ENCODE assay signal across 13 cellular contexts in genomic region chr17:63171428-63172205, GRCh38.
DNase-seq lines count a peak whose midpoint lies in the region; ATAC-seq and TF ChIP-seq lines count a peak whose summit lies in the region.
"Had no signal": no experiment of that assay in that cellular context is flagged by ENCODE, and none has a peak within 500 bp of the region (broad histone marks: within the 10 kb centered on the region; RNA-seq: fewer than 3 reads in every experiment).

No MANE protein-coding gene starts in this region.

- H3K4me1 Mint-ChIP-seq in chondrocyte (ENCODE audit: low read depth) (peaks cover 14% of the 10 kb centered on the region), mesothelial cell of epicardium (peaks cover 35% of the 10 kb centered on the region)

- H3K4me3 Mint-ChIP-seq in chondrocyte (ENCODE audit: unreplicated experiment) (peak overlapping the region; percentile 12), mesothelial cell of epicardium (no peak overlapping the region)

- H3K27ac Mint-ChIP-seq in chondrocyte (ENCODE audit: unreplicated experiment), result peak overlapping the region; percentile 86
- H3K27ac Mint-ChIP-seq in mesothelial cell of epicardium, result peak overlapping the region; percentile 91

- H3K9me3 Mint-ChIP-seq in chondrocyte (ENCODE audit: low read depth) (peaks cover 5% of the 10 kb centered on the region), mesothelial cell of epicardium (peaks cover 7% of the 10 kb centered on the region)

- ATAC-seq in GM18873 (IDR thresholded peaks at IDR 0.05; ENCODE audit: low FRiP score, unreplicated experiment), result no peak

- TF ChIP-seq CTCF in chondrocyte (IDR thresholded peaks at IDR 0.05) (no peak), mesothelial cell of epicardium (IDR thresholded peaks at IDR 0.05; ENCODE audit: unreplicated experiment) (no peak)

- H3K27me3 Mint-ChIP-seq in chondrocyte (ENCODE audit: low read depth) (no peaks in the 10 kb centered on the region), mesothelial cell of epicardium (ENCODE audit: low read depth) (no peaks in the 10 kb centered on the region)

- DNase-seq in COLO829 (ENCODE audit: low spot score) (peak; percentile 79), NCI-H82 treated with DMSO at 0.1 percent for 48 hours (lab: John Stamatoyannopoulos, UW; ENCODE audit: unreplicated experiment) (peak; percentile 66), chondrocyte (ENCODE audit: low spot score) (no peak), mesothelial cell of epicardium (ENCODE audit: low spot score in 2 of 2, unreplicated experiment in 2 of 2) (no peak), GM19240 (ENCODE audit: insufficient read length, low spot score) (no peak), SIG-M5 treated with dmso at 0.1 percent for 504 hours (lab: John Stamatoyannopoulos, UW; ENCODE audit: unreplicated experiment) (no peak), cortex of kidney (lab: John Stamatoyannopoulos, UW) (no peak)
- DNase-seq: activated effector memory CD4-positive, alpha-beta T cell treated with anti-CD3 and anti-CD28 coated beads, Interleukin-2, amount 50 U/mL, for 16 hours; DMS79; effector CD8-positive, alpha-beta T cell; NCI-H2081 treated with DMSO at 0.1 percent for 48 hours; stimulated activated CD4-positive, alpha-beta T cell treated with anti-CD3 and anti-CD28 coated beads, Interleukin-12 subunit alpha, Interleukin-12 subunit beta, amount 100 ng/mL, for 4 hours had no signal

- H3K36me3 Mint-ChIP-seq in chondrocyte (ENCODE audit: low read depth) (peaks cover 2% of the 10 kb centered on the region), mesothelial cell of epicardium (peaks cover 7% of the 10 kb centered on the region)

Comparison
In these comparisons a context has a peak if more than half of its experiments do, and no peak if none do; other contexts are left out.
1. DNase-seq: peak in COLO829 (single experiment) and NCI-H82 treated with DMSO at 0.1 percent for 48 hours (single experiment); none in chondrocyte (single experiment), mesothelial cell of epicardium (0 of 2), GM19240 (single experiment), SIG-M5 treated with dmso at 0.1 percent for 504 hours (single experiment) and cortex of kidney (single experiment).